ENCODE assay signal across 27 cellular contexts in genomic region chrX:133958997-133959688, GRCh38. TPM values are rescaled to one million over a fixed set of nuclear protein-coding genes. Genes with fewer than 3 reads are reported as not detected.
A peak's percentile ranks its signal among the peaks of the same experiment; 100 is the strongest.
DNase-seq lines count a peak whose midpoint lies in the region; ATAC-seq, FAIRE-seq and TF ChIP-seq lines count a peak whose summit lies in the region.
"Had no signal": no experiment of that assay in that cellular context is flagged by ENCODE, and none has a peak within 500 bp of the region (broad histone marks: within the 10 kb centered on the region; RNA-seq: fewer than 3 reads in every experiment).

No MANE protein-coding gene starts in this region.

- H2AFZ ChIP-seq in Loucy (ENCODE audit: low read length), result no peak overlapping the region
- H2AFZ ChIP-seq in astrocyte (ENCODE audit: low read depth, low read length), result no peak overlapping the region
- H2AFZ ChIP-seq: GM23338 had no signal

- H3K27ac Mint-ChIP-seq in astrocyte (ENCODE audit: unreplicated experiment), result no peak overlapping the region
- no peak overlapping the region for H3K27ac Mint-ChIP-seq in stimulated activated naive CD8-positive, alpha-beta T cell treated with anti-CD3 and anti-CD28 coated beads, Interleukin-15, amount 100 ng/mL, for 72 hours
- H3K27ac Mint-ChIP-seq: activated B cell treated with CpG ODN at 0.5 μM for 24 hours; activated CD4-positive, alpha-beta memory T cell treated with anti-CD3 and anti-CD28 coated beads for 36 hours; GM23338 had no signal

- H4K20me1 ChIP-seq in Loucy (ENCODE audit: insufficient read depth, low read length, poor library complexity, severe bottlenecking) (no peaks in the 10 kb centered on the region), astrocyte (ENCODE audit: insufficient read depth, low read length) (no peaks in the 10 kb centered on the region)

- H3K9me3 ChIP-seq in Loucy (ENCODE audit: insufficient read depth, low read depth, low read length), result no peaks in the 10 kb centered on the region
- no peaks in the 10 kb centered on the region for H3K9me3 ChIP-seq in astrocyte (ENCODE audit: insufficient read depth, low read depth, low read length)
- H3K9me3 ChIP-seq: neutrophil had no signal

- H3K27me3 Mint-ChIP-seq in astrocyte (ENCODE audit: low read depth, unreplicated experiment), result no peaks in the 10 kb centered on the region
- no peaks in the 10 kb centered on the region for H3K27me3 Mint-ChIP-seq in stimulated activated naive CD8-positive, alpha-beta T cell treated with anti-CD3 and anti-CD28 coated beads, Interleukin-15, amount 100 ng/mL, for 72 hours

- H3K27me3 ChIP-seq in Loucy (ENCODE audit: insufficient read depth, low read length, poor library complexity, severe bottlenecking), result no peaks in the 10 kb centered on the region
- H3K27me3 ChIP-seq in astrocyte (ENCODE audit: insufficient read depth, low read length), result no peaks in the 10 kb centered on the region
- no peaks in the 10 kb centered on the region for H3K27me3 ChIP-seq in foreskin keratinocyte
- H3K27me3 ChIP-seq: neutrophil had no signal

- H3K4me1 ChIP-seq in Loucy (ENCODE audit: insufficient read depth, low read length, poor library complexity, severe bottlenecking) (no peaks in the 10 kb centered on the region), astrocyte (ENCODE audit: insufficient read depth, low read length) (no peaks in the 10 kb centered on the region), foreskin keratinocyte (no peaks in the 10 kb centered on the region)

- no peaks in the 10 kb centered on the region for H3F3A ChIP-seq in Loucy (ENCODE audit: low read depth)

- H3K9me3 Mint-ChIP-seq in astrocyte (ENCODE audit: unreplicated experiment), result no peaks in the 10 kb centered on the region
- no peaks in the 10 kb centered on the region for H3K9me3 Mint-ChIP-seq in stimulated activated naive CD8-positive, alpha-beta T cell treated with anti-CD3 and anti-CD28 coated beads, Interleukin-15, amount 100 ng/mL, for 72 hours
- H3K9me3 Mint-ChIP-seq: activated B cell treated with CpG ODN at 0.5 μM for 24 hours; activated CD4-positive, alpha-beta memory T cell treated with anti-CD3 and anti-CD28 coated beads for 36 hours; GM23338 had no signal

- no peak overlapping the region for H3K4me3 Mint-ChIP-seq in astrocyte (ENCODE audit: unreplicated experiment)
- no peak overlapping the region for H3K4me3 Mint-ChIP-seq in stimulated activated naive CD8-positive, alpha-beta T cell treated with anti-CD3 and anti-CD28 coated beads, Interleukin-15, amount 100 ng/mL, for 72 hours
- H3K4me3 Mint-ChIP-seq: activated B cell treated with CpG ODN at 0.5 μM for 24 hours; activated CD4-positive, alpha-beta memory T cell treated with anti-CD3 and anti-CD28 coated beads for 36 hours; brain; GM23338 had no signal

- H3K27ac ChIP-seq in astrocyte (ENCODE audit: low read depth, low read length) (no peak overlapping the region), foreskin keratinocyte (no peak overlapping the region), substantia nigra (ENCODE audit: low read depth, low read length, poor library complexity, severe bottlenecking) (no peak overlapping the region)
- H3K27ac ChIP-seq: neutrophil had no signal

- DNase-seq in astrocyte (ENCODE audit: low read depth) (no peak), foreskin keratinocyte (no peak), retinal pigment epithelial cell (ENCODE audit: low read depth) (no peak), NCI-H2107 treated with DMSO at 0.1 percent for 48 hours (lab: John Stamatoyannopoulos, UW; ENCODE audit: unreplicated experiment) (no peak), substantia nigra (lab: John Stamatoyannopoulos, UW) (no peak)
- no peak for DNase-seq in stimulated activated naive CD8-positive, alpha-beta T cell treated with anti-CD3 and anti-CD28 coated beads, Interleukin-15, amount 100 ng/mL, for 72 hours
- DNase-seq: activated B cell treated with CpG ODN at 0.5 μM for 24 hours; activated CD4-positive, alpha-beta memory T cell treated with anti-CD3 and anti-CD28 coated beads for 36 hours; activated gamma-delta T cell; cortex of kidney; DND-41; hippocampal formation; NCI-H2081 treated with DMSO at 0.1 percent for 48 hours; NCI-H446 treated with DMSO at 0.1 percent for 48 hours; NK-92 treated with Interleukin-12 subunit alpha and Interleukin-12 subunit beta, amount 100 ng/mL, for 24 hours; RPMI8226; small intestine; stimulated activated CD4-positive, alpha-beta T cell treated with anti-CD3 and anti-CD28 coated beads, Interleukin-4, amount 100 ng/mL, for 1 hour; stimulated activated naive CD4-positive, alpha-beta T cell; T-helper 9 cell had no signal

- H3K36me3 ChIP-seq in Loucy (ENCODE audit: insufficient read depth, low read length) (no peaks in the 10 kb centered on the region), astrocyte (ENCODE audit: insufficient read depth, low read length) (no peaks in the 10 kb centered on the region)
- H3K36me3 ChIP-seq: neutrophil had no signal

- no peak overlapping the region for H3K4me3 ChIP-seq in Loucy (ENCODE audit: low read length, poor library complexity, severe bottlenecking)
- H3K4me3 ChIP-seq in astrocyte (ENCODE audit: insufficient read depth, low read depth, low read length), result no peak overlapping the region
- H3K4me3 ChIP-seq in retinal pigment epithelial cell (ENCODE audit: low read length), result no peak overlapping the region
- H3K4me3 ChIP-seq: GM12878, GM23338, lung had no signal

- no peaks in the 10 kb centered on the region for H3K36me3 Mint-ChIP-seq in astrocyte (ENCODE audit: low read depth, unreplicated experiment)
- H3K36me3 Mint-ChIP-seq: activated CD4-positive, alpha-beta memory T cell treated with anti-CD3 and anti-CD28 coated beads for 36 hours had no signal

- TF ChIP-seq CTCF in Loucy (conservative IDR thresholded peaks at IDR 0.05; ENCODE audit: low read length), result 0 out of 2 replicates have a peak, but pooled peaks have one; percentile 23
- TF ChIP-seq CTCF in astrocyte (IDR thresholded peaks at IDR 0.05; ENCODE audit: insufficient read depth, low read depth, low read length), result no peak
- TF ChIP-seq CTCF in foreskin keratinocyte (conservative IDR thresholded peaks at IDR 0.05), result peak; percentile 38
- TF ChIP-seq CTCF in retinal pigment epithelial cell (conservative IDR thresholded peaks at IDR 0.05; ENCODE audit: low read depth, low read length), result peak; percentile 37

- H3K9me2 ChIP-seq in Loucy (replicated peaks; ENCODE audit: low read depth, low read length), result no peaks in the 10 kb centered on the region

- no peak for ATAC-seq in foreskin keratinocyte
- no peak for ATAC-seq in stimulated activated naive CD8-positive, alpha-beta T cell treated with anti-CD3 and anti-CD28 coated beads, Interleukin-15, amount 100 ng/mL, for 72 hours
- ATAC-seq: GM12878, GM23338 had no signal

- H3K9ac ChIP-seq in Loucy (ENCODE audit: low read depth, low read length, poor library complexity, severe bottlenecking) (no peak overlapping the region), astrocyte (ENCODE audit: low read length) (no peak overlapping the region)

- peak; percentile 71 for FAIRE-seq in astrocyte (lab: Jason Lieb, UNC)
- FAIRE-seq: GM12878, small intestine had no signal

- no peaks in the 10 kb centered on the region for H3K4me1 Mint-ChIP-seq in astrocyte (ENCODE audit: low read depth, unreplicated experiment)
- no peaks in the 10 kb centered on the region for H3K4me1 Mint-ChIP-seq in stimulated activated naive CD8-positive, alpha-beta T cell treated with anti-CD3 and anti-CD28 coated beads, Interleukin-15, amount 100 ng/mL, for 72 hours
- H3K4me1 Mint-ChIP-seq: activated B cell treated with CpG ODN at 0.5 μM for 24 hours, brain, GM23338 had no signal

- H3K79me2 ChIP-seq in Loucy (ENCODE audit: insufficient read depth, low read length) (no peaks in the 10 kb centered on the region), astrocyte (ENCODE audit: insufficient read depth, low read length) (no peaks in the 10 kb centered on the region)

- H3K4me2 ChIP-seq in Loucy (ENCODE audit: low read depth, low read length, poor library complexity, severe bottlenecking), result no peak overlapping the region
- no peak overlapping the region for H3K4me2 ChIP-seq in astrocyte (ENCODE audit: low read length)
- H3K4me2 ChIP-seq: GM23338 had no signal

RNA-seq across cellular contexts. Expression of gene GPC3, which starts 26.3 kb away (rescaled TPM):
- total RNA-seq in astrocyte (2.7 and 8.2 TPM in 2 replicates), foreskin keratinocyte (0.10 and 0.11 TPM in 2 replicates)
- 0.06 and 0.14 TPM in 2 replicates for polyA plus RNA-seq in foreskin keratinocyte
- total RNA-seq: activated B cell treated with CpG ODN at 0.5 μM for 24 hours, pulmonary artery endothelial cell had no signal
